ENCODE assay signal across 13 cellular contexts in genomic region chr17:16989953-16990860, GRCh38. TPM values are rescaled to one million over a fixed set of nuclear protein-coding genes. Genes with fewer than 3 reads are reported as not detected.
A peak's percentile ranks its signal among the peaks of the same experiment; 100 is the strongest.
DNase-seq lines count a peak whose midpoint lies in the region; ATAC-seq, FAIRE-seq and TF ChIP-seq lines count a peak whose summit lies in the region.
"Had no signal": no experiment of that assay in that cellular context is flagged by ENCODE, and none has a peak within 500 bp of the region (broad histone marks: within the 10 kb centered on the region; RNA-seq: fewer than 3 reads in every experiment).

No MANE protein-coding gene starts in this region.

- no peaks in the 10 kb centered on the region for H4K20me1 ChIP-seq in DOHH2 (ENCODE audit: control insufficient read depth, insufficient read depth, low read depth, low read length)

- no peak for TF ChIP-seq CTCF in DOHH2 (IDR thresholded peaks at IDR 0.05; ENCODE audit: low read depth, low read length, poor library complexity, severe bottlenecking)

- H3K79me2 ChIP-seq in DOHH2 (ENCODE audit: control insufficient read depth, low read length): no peaks in the 10 kb centered on the region

- no peaks in the 10 kb centered on the region for H3K9me3 Mint-ChIP-seq in activated CD4-positive, alpha-beta memory T cell treated with anti-CD3 and anti-CD28 coated beads, Interleukin-2, amount 10 ng/mL, durations not matched to agents 7 days and 5 days

- no peak overlapping the region for H3K9ac ChIP-seq in mucosa of rectum (ENCODE audit: low read depth in 1 of 2, low read length in 2 of 2)

- DNase-seq in HTR-8/SVneo (ENCODE audit: insufficient read length, low spot score) (no peak), SKM-1 treated with dmso at 0.1 percent for 144 hours (lab: John Stamatoyannopoulos, UW; ENCODE audit: unreplicated experiment) (no peak), SK-N-DZ (ENCODE audit: low spot score) (no peak), GM19238 (ENCODE audit: insufficient read length, low spot score) (no peak)
- no peak for DNase-seq in activated CD4-positive, alpha-beta memory T cell treated with anti-CD3 and anti-CD28 coated beads, Interleukin-2, amount 10 ng/mL, durations not matched to agents 7 days and 5 days
- DNase-seq: NCI-H1417; stimulated activated CD4-positive, alpha-beta T cell treated with anti-CD3 and anti-CD28 coated beads, Interleukin-1b, Interleukin-23, amount 100 ng/mL, for 48 hours had no signal

- no peaks in the 10 kb centered on the region for H3K27me3 ChIP-seq in DOHH2 (ENCODE audit: control insufficient read depth, low read length)
- H3K27me3 ChIP-seq in mucosa of rectum (ENCODE audit: control insufficient read depth in 2 of 2, insufficient read depth in 2 of 2, low read length in 2 of 2): no peaks in the 10 kb centered on the region
- H3K27me3 ChIP-seq: SJCRH30 had no signal

- POLR2A ChIA-PET in activated CD4-positive, alpha-beta memory T cell treated with anti-CD3 and anti-CD28 coated beads, Interleukin-2, amount 10 ng/mL, durations not matched to agents 7 days and 5 days (lab: Charles Lee): interaction anchor here (1.0 to 1.9 kb wide), 3 partner anchors 14 to 311 kb away, joined by 3 to 8 read pairs (median 5); no protein-coding TSS in a partner anchor

- H3F3A ChIP-seq in DOHH2 (ENCODE audit: control insufficient read depth, insufficient read depth): peaks cover 10% of the 10 kb centered on the region

- H3K4me3 Mint-ChIP-seq in activated CD4-positive, alpha-beta memory T cell treated with anti-CD3 and anti-CD28 coated beads, Interleukin-2, amount 10 ng/mL, durations not matched to agents 7 days and 5 days: no peak overlapping the region

- H3K4me1 ChIP-seq in DOHH2 (ENCODE audit: control insufficient read depth, low read length) (peaks cover 56% of the 10 kb centered on the region), mucosa of rectum (ENCODE audit: control insufficient read depth in 2 of 2, insufficient read depth in 2 of 2, low read length in 2 of 2) (peaks cover 23% of the 10 kb centered on the region in 2 donors)

- H3K4me1 Mint-ChIP-seq in activated CD4-positive, alpha-beta memory T cell treated with anti-CD3 and anti-CD28 coated beads, Interleukin-2, amount 10 ng/mL, durations not matched to agents 7 days and 5 days: peaks cover 44% of the 10 kb centered on the region

- no peaks in the 10 kb centered on the region for H3K36me3 ChIP-seq in DOHH2 (ENCODE audit: control insufficient read depth, low read length)
- H3K36me3 ChIP-seq in mucosa of rectum (ENCODE audit: control insufficient read depth in 2 of 2, insufficient read depth in 2 of 2, low read length in 2 of 2): no peaks in the 10 kb centered on the region
- H3K36me3 ChIP-seq: SJCRH30 had no signal

- peak; percentile 20 for FAIRE-seq in HTR-8/SVneo (lab: Jason Lieb, UNC)
- FAIRE-seq: colon had no signal

- H3K27ac Mint-ChIP-seq in activated CD4-positive, alpha-beta memory T cell treated with anti-CD3 and anti-CD28 coated beads, Interleukin-2, amount 10 ng/mL, durations not matched to agents 7 days and 5 days: peak overlapping the region; percentile 91

- no peak for ATAC-seq in HG03442 (IDR thresholded peaks at IDR 0.05; ENCODE audit: unreplicated experiment)

- no peaks in the 10 kb centered on the region for H3K36me3 Mint-ChIP-seq in activated CD4-positive, alpha-beta memory T cell treated with anti-CD3 and anti-CD28 coated beads, Interleukin-2, amount 10 ng/mL, durations not matched to agents 7 days and 5 days (ENCODE audit: low read depth)

- H3K27me3 Mint-ChIP-seq in activated CD4-positive, alpha-beta memory T cell treated with anti-CD3 and anti-CD28 coated beads, Interleukin-2, amount 10 ng/mL, durations not matched to agents 7 days and 5 days: peaks cover 15% of the 10 kb centered on the region

- CTCF ChIA-PET in activated CD4-positive, alpha-beta memory T cell treated with anti-CD3 and anti-CD28 coated beads, Interleukin-2, amount 10 ng/mL, durations not matched to agents 7 days and 5 days (lab: Charles Lee): interaction anchor here (1.0 to 2.2 kb wide), 4 partner anchors 10 to 74 kb away, joined by 5 to 7 read pairs (median 6); no protein-coding TSS in a partner anchor

- no peaks in the 10 kb centered on the region for H3K9me2 ChIP-seq in DOHH2 (replicated peaks; ENCODE audit: control insufficient read depth, low read length)

- peak overlapping the region; percentile 73 for H3K4me2 ChIP-seq in DOHH2 (ENCODE audit: low read length)

- H3K27ac ChIP-seq in DOHH2 (ENCODE audit: low read depth, low read length): peak overlapping the region; percentile 70; the same call in 1 of the 2 replicates
- peak overlapping the region; percentile 40 to 84 for H3K27ac ChIP-seq in mucosa of rectum (ENCODE audit: low read depth in 2 of 2, low read length in 2 of 2)
- H3K27ac ChIP-seq: SJCRH30 had no signal

- H3K9me3 ChIP-seq in DOHH2 (ENCODE audit: control insufficient read depth, insufficient read depth, low read length): no peaks in the 10 kb centered on the region
- no peaks in the 10 kb centered on the region for H3K9me3 ChIP-seq in mucosa of rectum (ENCODE audit: control insufficient read depth in 2 of 2, low read length in 2 of 2)
- H3K9me3 ChIP-seq: SJCRH30 had no signal

- H3K4me3 ChIP-seq in DOHH2 (ENCODE audit: low read length): peak overlapping the region; percentile 65
- H3K4me3 ChIP-seq in mucosa of rectum (ENCODE audit: low read length in 2 of 2): peak overlapping the region in 1 of 2 donors; percentile 44
- H3K4me3 ChIP-seq: SJCRH30 had no signal

RNA-seq across cellular contexts. Expression of gene TNFRSF13B, which starts 18.3 kb away (rescaled TPM):
- total RNA-seq in activated CD4-positive, alpha-beta memory T cell treated with anti-CD3 and anti-CD28 coated beads, Interleukin-2, amount 10 ng/mL, durations not matched to agents 7 days and 5 days: not detected
- polyA plus RNA-seq in SK-N-DZ (2014; cell fraction: cytosol; rRNA removed): not detected in 2 replicates
- polyA plus RNA-seq in SK-N-DZ (2014; cell fraction: nucleus; rRNA removed): not detected in 2 replicates
- total RNA-seq: myocyte, SJCRH30 had no signal

RNA-seq across cellular contexts. Expression of gene MPRIP, which starts 52.0 kb away (rescaled TPM):
- 100 to 1,000 TPM; 196 to 207 TPM for total RNA-seq in activated CD4-positive, alpha-beta memory T cell treated with anti-CD3 and anti-CD28 coated beads, Interleukin-2, amount 10 ng/mL, durations not matched to agents 7 days and 5 days
- polyA plus RNA-seq in SK-N-DZ (2014; cell fraction: cytosol; rRNA removed): 63.4 and 64.5 TPM in 2 replicates
- 46.4 and 125 TPM in 2 replicates for polyA plus RNA-seq in SK-N-DZ (2014; cell fraction: nucleus; rRNA removed)
